Comparison of ENCODE assay signal across 8 cellular contexts in genomic region chr1:35808376-35809155, GRCh38. TPM values are rescaled to one million over a fixed set of nuclear protein-coding genes. Genes with fewer than 3 reads are reported as not detected.
A peak's percentile ranks its signal among the peaks of the same experiment; 100 is the strongest.
DNase-seq lines count a peak whose midpoint lies in the region; ATAC-seq and TF ChIP-seq lines count a peak whose summit lies in the region.

No MANE protein-coding gene starts in this region.

- H3K9me3 Mint-ChIP-seq in activated T-cell treated with anti-CD3 and anti-CD28 coated beads, Interleukin-2, amount 50 U/mL, for 4 hours, result no peaks in the 10 kb centered on the region

- peak overlapping the region; percentile 98 for H3K9ac ChIP-seq in mucosa of stomach (ENCODE audit: low read length)

- H3K36me3 ChIP-seq in mucosa of stomach (ENCODE audit: control insufficient read depth, insufficient read depth, low read length) (no peaks in the 10 kb centered on the region), tibial artery (no peaks in the 10 kb centered on the region)

- peaks cover 35% of the 10 kb centered on the region for H3K4me1 Mint-ChIP-seq in activated T-cell treated with anti-CD3 and anti-CD28 coated beads, Interleukin-2, amount 50 U/mL, for 4 hours (ENCODE audit: low read depth)

- H3K27me3 ChIP-seq in mucosa of stomach (ENCODE audit: control insufficient read depth, insufficient read depth, low read length) (no peaks in the 10 kb centered on the region), tibial artery (no peaks in the 10 kb centered on the region)

- peak; percentile 67 to 68 for ATAC-seq in activated T-cell treated with anti-CD3 and anti-CD28 coated beads, Interleukin-2, amount 50 U/mL, for 4 hours
- ATAC-seq in GM19397 (IDR thresholded peaks at IDR 0.05; ENCODE audit: unreplicated experiment), result no peak

- H3K9me3 ChIP-seq in mucosa of stomach (ENCODE audit: control insufficient read depth, low read length) (no peaks in the 10 kb centered on the region), tibial artery (no peaks in the 10 kb centered on the region)

- H3K27ac ChIP-seq in tibial artery, result peak overlapping the region; percentile 94 to 96

- H3K4me3 Mint-ChIP-seq in activated T-cell treated with anti-CD3 and anti-CD28 coated beads, Interleukin-2, amount 50 U/mL, for 4 hours, result peak overlapping the region; percentile 85

- no peaks in the 10 kb centered on the region for H3K27me3 Mint-ChIP-seq in activated T-cell treated with anti-CD3 and anti-CD28 coated beads, Interleukin-2, amount 50 U/mL, for 4 hours (ENCODE audit: low read depth)

- no peak for TF ChIP-seq CTCF in tibial artery (IDR thresholded peaks at IDR 0.05)

- DNase-seq in NCI-H345 treated with DMSO at 0.1 percent for 48 hours (lab: John Stamatoyannopoulos, UW; ENCODE audit: unreplicated experiment) (peak; percentile 12), NCI-H345 (lab: John Stamatoyannopoulos, UW) (no peak), LHCN-M2 (ENCODE audit: low read depth) (peak; percentile 24), fibroblast of gingiva (ENCODE audit: low read depth) (peak; percentile 10), tibial artery (peak; percentile 35 to 75)
- peak; percentile 5 for DNase-seq in activated T-cell treated with anti-CD3 and anti-CD28 coated beads, Interleukin-2, amount 50 U/mL, for 4 hours

- peaks cover 1% of the 10 kb centered on the region for H3K36me3 Mint-ChIP-seq in activated T-cell treated with anti-CD3 and anti-CD28 coated beads, Interleukin-2, amount 50 U/mL, for 4 hours (ENCODE audit: insufficient read depth)

- intact Hi-C loops in tibial artery (cut with DNase I; ENCODE audit: low total_unique reads), result no loop called here

- H3K4me1 ChIP-seq in mucosa of stomach (ENCODE audit: control insufficient read depth, insufficient read depth, low read length), result peaks cover 19% of the 10 kb centered on the region
- H3K4me1 ChIP-seq in tibial artery, result peaks cover 0 to 29% (median 14%) of the 10 kb centered on the region in 4 donors

- peak overlapping the region; percentile 76 for H3K4me3 ChIP-seq in mucosa of stomach (ENCODE audit: low read length)
- peak overlapping the region; percentile 89 to 93 for H3K4me3 ChIP-seq in tibial artery

RNA-seq across cellular contexts. Expression of gene AGO4, which starts 0.8 kb away (rescaled TPM):
- 4.7 and 5.7 TPM in 2 replicates for total RNA-seq in LHCN-M2 (2014; rRNA removed)
- 4.4 TPM for polyA plus RNA-seq in LHCN-M2 (2012)
- 1 to 10 TPM; 1.9 to 3.1 (median 2.9) TPM for total RNA-seq in activated T-cell treated with anti-CD3 and anti-CD28 coated beads, Interleukin-2, amount 50 U/mL, for 4 hours

RNA-seq across cellular contexts. Expression of gene CLSPN, which starts 38.8 kb away (rescaled TPM):
- 33.0 and 46.2 TPM in 2 replicates for total RNA-seq in LHCN-M2 (2014; rRNA removed)
- 15.2 TPM for polyA plus RNA-seq in LHCN-M2 (2012)
- total RNA-seq in activated T-cell treated with anti-CD3 and anti-CD28 coated beads, Interleukin-2, amount 50 U/mL, for 4 hours, result 10 to 100 TPM; 34.6 to 39.2 (median 35.7) TPM
